In the genomic region with DNA sequence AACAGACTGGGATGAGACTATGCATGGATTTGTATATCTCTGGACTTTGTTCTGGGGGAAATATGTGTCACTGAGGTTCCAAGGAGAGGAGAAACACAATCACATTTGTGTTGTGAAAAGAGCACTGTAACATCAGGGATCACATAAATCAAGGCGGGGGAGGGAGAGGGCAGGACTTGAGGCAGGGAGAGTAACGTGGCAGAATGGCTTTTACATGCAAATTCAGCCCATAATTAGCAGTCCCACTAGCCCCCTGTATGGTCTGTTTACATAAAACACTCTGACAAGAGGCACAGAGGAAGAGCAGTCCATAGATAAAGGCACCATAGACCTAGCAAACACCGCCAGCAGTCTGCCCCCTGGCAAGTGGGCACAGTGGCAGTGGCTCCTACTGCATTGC, we compare ENCODE assay signal across 20 cellular contexts.
DNase-seq lines count a peak whose midpoint lies in the region; ATAC-seq and TF ChIP-seq lines count a peak whose summit lies in the region.
"Had no signal": no experiment of that assay in that cellular context is flagged by ENCODE, and none has a peak within 500 bp of the region (broad histone marks: within the 10 kb centered on the region; RNA-seq: fewer than 3 reads in every experiment).

No MANE protein-coding gene starts in this region.

- H4K20me1 ChIP-seq in GM23338 (replicated peaks; ENCODE audit: insufficient read depth): peaks cover 2% of the 10 kb centered on the region; the same call in 1 of the 2 replicates

- H3K9me3 Mint-ChIP-seq in GM23338: peaks cover 29% of the 10 kb centered on the region

- ATAC-seq in GM23338 (peak; percentile 90), GM19397 (IDR thresholded peaks at IDR 0.05; ENCODE audit: unreplicated experiment) (no peak), GM18867 (IDR thresholded peaks at IDR 0.05; ENCODE audit: unreplicated experiment) (no peak)
- ATAC-seq: SK-N-SH treated with all-trans-retinoic acid at 6 μM for 48 hours, T-helper 17 cell had no signal

- H3K4me1 Mint-ChIP-seq in GM23338: peaks cover 29% of the 10 kb centered on the region
- H3K4me1 Mint-ChIP-seq: B cell, T-helper 17 cell had no signal

- H3K27ac Mint-ChIP-seq in GM23338: no peak overlapping the region
- H3K27ac Mint-ChIP-seq: B cell; CD4-positive, alpha-beta T cell; T-helper 17 cell had no signal

- H3K9me2 ChIP-seq in GM23338 (ENCODE audit: insufficient read depth): 0 out of 2 replicates have a peak, but pooled peaks cover 10% of the 10 kb centered on the region

- peaks cover 25% of the 10 kb centered on the region for H3K36me3 Mint-ChIP-seq in GM23338 (ENCODE audit: low read depth)

- no peak overlapping the region for H2AFZ ChIP-seq in GM23338

- H3K4me2 ChIP-seq in GM23338: peak overlapping the region; percentile 69

- H3K9me3 ChIP-seq in NT2/D1 (ENCODE audit: insufficient read depth, low read length) (peaks cover 12% of the 10 kb centered on the region; the same call in 1 of the 2 replicates), iPS-18a (ENCODE audit: control insufficient read depth, low read depth, low read length) (peaks cover 8% of the 10 kb centered on the region)

- no peaks in the 10 kb centered on the region for H3K79me2 ChIP-seq in GM23338 (replicated peaks; ENCODE audit: insufficient read depth)

- H3K27me3 ChIP-seq in GM23338 (ENCODE audit: insufficient read depth) (no peaks in the 10 kb centered on the region), NT2/D1 (ENCODE audit: insufficient read depth, insufficient read length) (peaks cover 7% of the 10 kb centered on the region), iPS-18a (ENCODE audit: control insufficient read depth, insufficient read depth, low read length) (no peaks in the 10 kb centered on the region)

- TF ChIP-seq CTCF in GM23338 (conservative IDR thresholded peaks at IDR 0.05; ENCODE audit: low read depth in 2 of 2): no peak

- DNase-seq in GM23338 (ENCODE audit: low spot score) (peak; percentile 59), NCI-H146 (lab: John Stamatoyannopoulos, UW) (peak; percentile 45), NT2/D1 (ENCODE audit: low read depth, low spot score) (peak; percentile 35), NCI-H1105 treated with DMSO at 0.1 percent for 48 hours (lab: John Stamatoyannopoulos, UW) (no peak), cerebellar nuclear complex (lab: John Stamatoyannopoulos, UW) (no peak)
- DNase-seq: ACHN; CD4-positive, alpha-beta T cell; DMS79 treated with DMSO at 0.1 percent for 48 hours; GF-D8; IMR-90; Kasumi-1; NCI-H1694 treated with DMSO at 0.1 percent for 48 hours; NCI-H524 treated with DMSO at 0.1 percent for 48 hours; SHP77; T-helper 17 cell had no signal

- H3K36me3 ChIP-seq in GM23338 (ENCODE audit: insufficient read depth) (no peaks in the 10 kb centered on the region), NT2/D1 (ENCODE audit: insufficient read depth, insufficient read length, low read length) (no peaks in the 10 kb centered on the region), iPS-18a (ENCODE audit: control insufficient read depth, low read depth, low read length) (no peaks in the 10 kb centered on the region)

- no peaks in the 10 kb centered on the region for H3F3A ChIP-seq in GM23338 (replicated peaks; ENCODE audit: low read depth)

- peak overlapping the region; percentile 41; the same call in 2 of the 3 replicates for H3K4me3 Mint-ChIP-seq in GM23338
- H3K4me3 Mint-ChIP-seq: B cell; CD4-positive, alpha-beta T cell; T-helper 17 cell had no signal

- H3K4me1 ChIP-seq in GM23338 (ENCODE audit: insufficient read depth) (peaks cover 21% of the 10 kb centered on the region), NT2/D1 (ENCODE audit: insufficient read depth, insufficient read length) (peaks cover 4% of the 10 kb centered on the region), iPS-18a (ENCODE audit: control insufficient read depth, low read depth, low read length) (peaks cover 14% of the 10 kb centered on the region)

- H3K4me3 ChIP-seq in GM23338 (peak overlapping the region; percentile 31; the same call in 1 of the 2 replicates), NT2/D1 (ENCODE audit: insufficient read length, low read depth) (no peak overlapping the region), iPS-18a (ENCODE audit: low read length) (peak overlapping the region; percentile 4)

- peaks cover 5% of the 10 kb centered on the region for H3K27me3 Mint-ChIP-seq in GM23338 (ENCODE audit: insufficient read depth, low read depth, poor library complexity)
- H3K27me3 Mint-ChIP-seq: CD4-positive, alpha-beta T cell had no signal

- H3K9ac ChIP-seq in NT2/D1 (ENCODE audit: insufficient read length, low read depth) (no peak overlapping the region), iPS-18a (ENCODE audit: low read length) (no peak overlapping the region)

- H3K27ac ChIP-seq in GM23338 (ENCODE audit: low read depth) (no peak overlapping the region), iPS-18a (ENCODE audit: low read length) (no peak overlapping the region)

TF ChIP-seq in GM23338, 12 proteins besides CTCF, POLR2A, EP300 and RAD21 (continues in another document):
- TF ChIP-seq EZH2phosphoT487 (IDR thresholded peaks at IDR 0.05; ENCODE audit: unreplicated experiment) (no peak), POLR2AphosphoS5 (IDR thresholded peaks at IDR 0.05; ENCODE audit: low read depth) (no peak), EZH2 (IDR thresholded peaks at IDR 0.05; ENCODE audit: low read depth, unreplicated experiment) (no peak)
- TF ChIP-seq, protein P1, sequence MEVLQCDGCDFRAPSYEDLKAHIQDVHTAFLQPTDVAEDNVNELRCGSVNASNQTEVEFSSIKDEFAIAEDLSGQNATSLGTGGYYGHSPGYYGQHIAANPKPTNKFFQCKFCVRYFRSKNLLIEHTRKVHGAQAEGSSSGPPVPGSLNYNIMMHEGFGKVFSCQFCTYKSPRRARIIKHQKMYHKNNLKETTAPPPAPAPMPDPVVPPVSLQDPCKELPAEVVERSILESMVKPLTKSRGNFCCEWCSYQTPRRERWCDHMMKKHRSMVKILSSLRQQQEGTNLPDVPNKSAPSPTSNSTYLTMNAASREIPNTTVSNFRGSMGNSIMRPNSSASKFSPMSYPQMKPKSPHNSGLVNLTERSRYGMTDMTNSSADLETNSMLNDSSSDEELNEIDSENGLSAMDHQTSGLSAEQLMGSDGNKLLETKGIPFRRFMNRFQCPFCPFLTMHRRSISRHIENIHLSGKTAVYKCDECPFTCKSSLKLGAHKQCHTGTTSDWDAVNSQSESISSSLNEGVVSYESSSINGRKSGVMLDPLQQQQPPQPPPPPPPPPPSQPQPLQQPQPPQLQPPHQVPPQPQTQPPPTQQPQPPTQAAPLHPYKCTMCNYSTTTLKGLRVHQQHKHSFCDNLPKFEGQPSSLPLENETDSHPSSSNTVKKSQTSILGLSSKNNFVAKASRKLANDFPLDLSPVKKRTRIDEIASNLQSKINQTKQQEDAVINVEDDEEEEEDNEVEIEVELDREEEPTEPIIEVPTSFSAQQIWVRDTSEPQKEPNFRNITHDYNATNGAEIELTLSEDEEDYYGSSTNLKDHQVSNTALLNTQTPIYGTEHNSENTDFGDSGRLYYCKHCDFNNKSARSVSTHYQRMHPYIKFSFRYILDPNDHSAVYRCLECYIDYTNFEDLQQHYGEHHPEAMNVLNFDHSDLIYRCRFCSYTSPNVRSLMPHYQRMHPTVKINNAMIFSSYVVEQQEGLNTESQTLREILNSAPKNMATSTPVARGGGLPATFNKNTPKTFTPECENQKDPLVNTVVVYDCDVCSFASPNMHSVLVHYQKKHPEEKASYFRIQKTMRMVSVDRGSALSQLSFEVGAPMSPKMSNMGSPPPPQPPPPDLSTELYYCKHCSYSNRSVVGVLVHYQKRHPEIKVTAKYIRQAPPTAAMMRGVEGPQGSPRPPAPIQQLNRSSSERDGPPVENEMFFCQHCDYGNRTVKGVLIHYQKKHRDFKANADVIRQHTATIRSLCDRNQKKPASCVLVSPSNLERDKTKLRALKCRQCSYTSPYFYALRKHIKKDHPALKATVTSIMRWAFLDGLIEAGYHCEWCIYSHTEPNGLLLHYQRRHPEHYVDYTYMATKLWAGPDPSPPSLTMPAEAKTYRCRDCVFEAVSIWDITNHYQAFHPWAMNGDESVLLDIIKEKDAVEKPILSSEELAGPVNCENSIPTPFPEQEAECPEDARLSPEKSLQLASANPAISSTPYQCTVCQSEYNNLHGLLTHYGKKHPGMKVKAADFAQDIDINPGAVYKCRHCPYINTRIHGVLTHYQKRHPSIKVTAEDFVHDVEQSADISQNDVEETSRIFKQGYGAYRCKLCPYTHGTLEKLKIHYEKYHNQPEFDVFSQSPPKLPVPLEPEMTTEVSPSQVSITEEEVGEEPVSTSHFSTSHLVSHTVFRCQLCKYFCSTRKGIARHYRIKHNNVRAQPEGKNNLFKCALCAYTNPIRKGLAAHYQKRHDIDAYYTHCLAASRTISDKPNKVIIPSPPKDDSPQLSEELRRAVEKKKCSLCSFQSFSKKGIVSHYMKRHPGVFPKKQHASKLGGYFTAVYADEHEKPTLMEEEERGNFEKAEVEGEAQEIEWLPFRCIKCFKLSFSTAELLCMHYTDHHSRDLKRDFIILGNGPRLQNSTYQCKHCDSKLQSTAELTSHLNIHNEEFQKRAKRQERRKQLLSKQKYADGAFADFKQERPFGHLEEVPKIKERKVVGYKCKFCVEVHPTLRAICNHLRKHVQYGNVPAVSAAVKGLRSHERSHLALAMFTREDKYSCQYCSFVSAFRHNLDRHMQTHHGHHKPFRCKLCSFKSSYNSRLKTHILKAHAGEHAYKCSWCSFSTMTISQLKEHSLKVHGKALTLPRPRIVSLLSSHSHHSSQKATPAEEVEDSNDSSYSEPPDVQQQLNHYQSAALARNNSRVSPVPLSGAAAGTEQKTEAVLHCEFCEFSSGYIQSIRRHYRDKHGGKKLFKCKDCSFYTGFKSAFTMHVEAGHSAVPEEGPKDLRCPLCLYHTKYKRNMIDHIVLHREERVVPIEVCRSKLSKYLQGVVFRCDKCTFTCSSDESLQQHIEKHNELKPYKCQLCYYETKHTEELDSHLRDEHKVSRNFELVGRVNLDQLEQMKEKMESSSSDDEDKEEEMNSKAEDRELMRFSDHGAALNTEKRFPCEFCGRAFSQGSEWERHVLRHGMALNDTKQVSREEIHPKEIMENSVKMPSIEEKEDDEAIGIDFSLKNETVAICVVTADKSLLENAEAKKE (CRISPR knock-in tag; IDR thresholded peaks at IDR 0.05): no peak

Comparison
In these comparisons a context has a peak if more than half of its experiments do, and no peak if none do; other contexts are left out.
1. DNase-seq: peak in GM23338 (single experiment), NCI-H146 (single experiment) and NT2/D1 (single experiment); none in NCI-H1105 treated with DMSO at 0.1 percent for 48 hours (single experiment) and cerebellar nuclear complex (0 of 2).